Comparison of ENCODE assay signal across 1 cellular context in the genomic region with DNA sequence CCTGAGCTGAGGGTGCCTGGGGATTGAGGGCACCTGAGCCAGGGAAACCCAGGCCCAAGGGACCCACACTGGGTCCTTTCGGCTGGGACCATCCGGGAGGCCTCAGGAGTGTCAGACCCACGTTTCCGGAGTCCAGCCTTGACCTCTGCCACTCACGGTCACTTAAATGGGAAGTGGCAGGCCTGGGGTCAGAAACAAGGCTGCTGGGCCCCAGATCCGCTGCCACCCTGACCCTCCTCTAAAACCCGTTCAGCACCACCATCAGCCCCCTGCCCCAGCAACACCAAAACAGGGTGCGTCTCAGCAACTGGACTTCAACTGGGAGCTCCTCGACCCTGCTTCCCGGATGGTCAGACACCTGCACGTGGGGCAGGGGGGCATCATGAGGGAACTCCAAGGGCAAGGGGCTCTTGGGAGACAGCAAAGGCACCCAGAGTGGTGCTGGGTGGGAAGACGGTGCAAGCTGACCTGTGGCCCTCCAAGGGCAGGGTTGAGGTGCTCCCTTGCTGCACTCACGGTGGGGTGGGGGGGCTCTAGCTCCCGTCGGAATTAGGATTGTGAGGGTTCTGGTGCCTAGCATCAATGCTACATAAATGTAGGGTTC.
TF ChIP-seq lines count a peak whose summit lies in the region.

No MANE protein-coding gene starts in this region.

TF ChIP-seq in A549, 52 proteins besides CTCF, POLR2A, EP300 and RAD21:
- TF ChIP-seq TP53 (CRISPR knock-in tag; IDR thresholded peaks at IDR 0.05), result no peak
- no peak for TF ChIP-seq ESRRA (IDR thresholded peaks at IDR 0.05; ENCODE audit: borderline replicate concordance, low read length)
- no peak for TF ChIP-seq FOXS1 (CRISPR knock-in tag; IDR thresholded peaks at IDR 0.05)
- no peak for TF ChIP-seq TFCP2L1 (CRISPR knock-in tag; IDR thresholded peaks at IDR 0.05)
- TF ChIP-seq CHD4 (IDR thresholded peaks at IDR 0.05; ENCODE audit: borderline replicate concordance), result no peak
- no peak for TF ChIP-seq JUNB (IDR thresholded peaks at IDR 0.05)
- TF ChIP-seq ZC3H11A (IDR thresholded peaks at IDR 0.05), result no peak
- TF ChIP-seq, protein P1, sequence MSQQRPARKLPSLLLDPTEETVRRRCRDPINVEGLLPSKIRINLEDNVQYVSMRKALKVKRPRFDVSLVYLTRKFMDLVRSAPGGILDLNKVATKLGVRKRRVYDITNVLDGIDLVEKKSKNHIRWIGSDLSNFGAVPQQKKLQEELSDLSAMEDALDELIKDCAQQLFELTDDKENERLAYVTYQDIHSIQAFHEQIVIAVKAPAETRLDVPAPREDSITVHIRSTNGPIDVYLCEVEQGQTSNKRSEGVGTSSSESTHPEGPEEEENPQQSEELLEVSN (IDR thresholded peaks at IDR 0.05; ENCODE audit: borderline replicate concordance, low read depth), result no peak
- TF ChIP-seq, protein P2, sequence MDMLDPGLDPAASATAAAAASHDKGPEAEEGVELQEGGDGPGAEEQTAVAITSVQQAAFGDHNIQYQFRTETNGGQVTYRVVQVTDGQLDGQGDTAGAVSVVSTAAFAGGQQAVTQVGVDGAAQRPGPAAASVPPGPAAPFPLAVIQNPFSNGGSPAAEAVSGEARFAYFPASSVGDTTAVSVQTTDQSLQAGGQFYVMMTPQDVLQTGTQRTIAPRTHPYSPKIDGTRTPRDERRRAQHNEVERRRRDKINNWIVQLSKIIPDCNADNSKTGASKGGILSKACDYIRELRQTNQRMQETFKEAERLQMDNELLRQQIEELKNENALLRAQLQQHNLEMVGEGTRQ (IDR thresholded peaks at IDR 0.05), result no peak
- no peak for TF ChIP-seq BHLHE40 (IDR thresholded peaks at IDR 0.05; ENCODE audit: low read depth, low read length)
- TF ChIP-seq MYC (IDR thresholded peaks at IDR 0.05; ENCODE audit: borderline replicate concordance, low read length), result no peak
- TF ChIP-seq HOXB5 (CRISPR knock-in tag; IDR thresholded peaks at IDR 0.05), result no peak
- no peak for TF ChIP-seq HOXA7 (CRISPR knock-in tag; IDR thresholded peaks at IDR 0.05)
- TF ChIP-seq MAFK (IDR thresholded peaks at IDR 0.05; ENCODE audit: partially characterized antibody), result no peak
TF ChIP-seq in A549: peak in this region for 0.
